ENCODE assay signal across 9 cellular contexts in the genomic region with DNA sequence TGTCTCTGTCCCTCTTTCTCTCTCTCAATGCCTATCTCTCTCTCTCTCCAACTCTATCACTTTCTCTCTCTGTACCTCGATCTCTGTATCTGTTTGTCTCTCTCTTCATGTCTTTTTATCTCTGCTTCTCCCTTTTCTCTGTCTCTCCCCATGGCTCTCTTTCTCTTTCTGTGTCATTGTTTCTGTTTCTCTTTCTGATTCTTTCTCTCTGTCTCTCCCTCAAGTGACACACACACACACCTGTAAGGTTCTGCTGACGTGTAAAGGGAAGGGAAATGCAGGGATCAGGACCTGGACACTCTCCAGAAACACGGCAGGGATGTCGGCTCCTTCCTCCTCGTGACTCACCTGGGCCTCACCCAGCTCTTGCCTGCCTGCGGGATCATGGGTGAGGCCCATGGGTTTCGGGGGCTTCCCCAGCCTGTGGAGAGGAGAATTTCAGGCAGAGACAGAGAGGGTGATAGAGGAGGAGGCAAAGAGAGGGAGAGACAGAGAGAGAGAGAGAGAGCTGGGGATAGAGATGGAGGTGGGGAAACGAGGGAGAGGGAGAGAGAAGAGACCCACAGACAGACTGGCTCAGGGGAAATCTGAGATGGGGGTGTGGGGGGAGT. TPM values are rescaled to one million over a fixed set of nuclear protein-coding genes. Genes with fewer than 3 reads are reported as not detected.
DNase-seq lines count a peak whose midpoint lies in the region; ATAC-seq lines count a peak whose summit lies in the region.
"Had no signal": no experiment of that assay in that cellular context is flagged by ENCODE, and none has a peak within 500 bp of the region (broad histone marks: within the 10 kb centered on the region; RNA-seq: fewer than 3 reads in every experiment).

No MANE protein-coding gene starts in this region.

- CTCF ChIA-PET in activated naive CD4-positive, alpha-beta T cell treated with anti-CD3 and anti-CD28 coated beads for 36 hours (lab: Charles Lee): no interaction called here

- peak; percentile 33 for DNase-seq in activated naive CD4-positive, alpha-beta T cell treated with anti-CD3 and anti-CD28 coated beads for 36 hours
- DNase-seq in activated naive CD4-positive, alpha-beta T cell (lab: John Stamatoyannopoulos, UW): no peak
- DNase-seq in RKO (ENCODE audit: low spot score) (peak; percentile 41), fibroblast of peridontal ligament (ENCODE audit: extremely low read depth) (peak; percentile 15), ureter (ENCODE audit: low spot score) (peak; percentile 84), UCSD-AML1 (lab: John Stamatoyannopoulos, UW; ENCODE audit: unreplicated experiment) (no peak), NCI-H187 treated with DMSO at 0.1 percent for 48 hours (lab: John Stamatoyannopoulos, UW) (no peak)

- H3K27ac Mint-ChIP-seq in activated naive CD4-positive, alpha-beta T cell treated with anti-CD3 and anti-CD28 coated beads for 36 hours: peak overlapping the region; percentile 59

- intact Hi-C loops in activated naive CD4-positive, alpha-beta T cell treated with anti-CD3 and anti-CD28 coated beads for 36 hours (cut with micrococcal nuclease): loop anchor here (1.0 kb wide), 1 partner anchor 26 kb away; no protein-coding TSS in a partner anchor

- H3K9me3 Mint-ChIP-seq in activated naive CD4-positive, alpha-beta T cell treated with anti-CD3 and anti-CD28 coated beads for 36 hours: no peaks in the 10 kb centered on the region

- H3K4me3 Mint-ChIP-seq in activated naive CD4-positive, alpha-beta T cell treated with anti-CD3 and anti-CD28 coated beads for 36 hours: peak overlapping the region; percentile 27

- H3K27me3 Mint-ChIP-seq in activated naive CD4-positive, alpha-beta T cell treated with anti-CD3 and anti-CD28 coated beads for 36 hours (ENCODE audit: low read depth): no peaks in the 10 kb centered on the region

- no peak for ATAC-seq in HG03025 (IDR thresholded peaks at IDR 0.05; ENCODE audit: low FRiP score, unreplicated experiment)

- H3K36me3 Mint-ChIP-seq in activated naive CD4-positive, alpha-beta T cell treated with anti-CD3 and anti-CD28 coated beads for 36 hours (ENCODE audit: low read depth): no peaks in the 10 kb centered on the region

- peaks cover 16% of the 10 kb centered on the region for H3K4me1 Mint-ChIP-seq in activated naive CD4-positive, alpha-beta T cell treated with anti-CD3 and anti-CD28 coated beads for 36 hours (ENCODE audit: low read depth)

RNA-seq across cellular contexts. Expression of gene PLAUR, which starts 5.4 kb away (rescaled TPM):
- 1 to 10 TPM; 7.1 to 7.4 TPM for total RNA-seq in activated naive CD4-positive, alpha-beta T cell treated with anti-CD3 and anti-CD28 coated beads for 36 hours
- total RNA-seq in ureter: 9.6 TPM

RNA-seq across cellular contexts. Expression of gene CADM4, which starts 35.7 kb away (rescaled TPM):
- total RNA-seq in activated naive CD4-positive, alpha-beta T cell treated with anti-CD3 and anti-CD28 coated beads for 36 hours: under 1 TPM; 0.64 to 0.67 TPM
- total RNA-seq in ureter: 6.6 TPM

RNA-seq across cellular contexts. Expression of gene IRGC, which starts 40.5 kb away (rescaled TPM):
- not detected for total RNA-seq in activated naive CD4-positive, alpha-beta T cell treated with anti-CD3 and anti-CD28 coated beads for 36 hours
- not detected for total RNA-seq in ureter
- total RNA-seq: dermis microvascular lymphatic vessel endothelial cell had no signal

RNA-seq across cellular contexts. Expression of gene ZNF428, which starts 55.9 kb away (rescaled TPM):
- 10 to 100 TPM; 11.4 to 11.8 TPM for total RNA-seq in activated naive CD4-positive, alpha-beta T cell treated with anti-CD3 and anti-CD28 coated beads for 36 hours
- 30.2 TPM for total RNA-seq in ureter

Comparison
In these comparisons a context has a peak if more than half of its experiments do, and no peak if none do; other contexts are left out.
1. DNase-seq: peak in activated naive CD4-positive, alpha-beta T cell treated with anti-CD3 and anti-CD28 coated beads for 36 hours (single experiment), RKO (single experiment), fibroblast of peridontal ligament (single experiment) and ureter (single experiment); none in activated naive CD4-positive, alpha-beta T cell (0 of 4), UCSD-AML1 (single experiment) and NCI-H187 treated with DMSO at 0.1 percent for 48 hours (single experiment).